ENCODE assay signal across 16 cellular contexts in the genomic region with DNA sequence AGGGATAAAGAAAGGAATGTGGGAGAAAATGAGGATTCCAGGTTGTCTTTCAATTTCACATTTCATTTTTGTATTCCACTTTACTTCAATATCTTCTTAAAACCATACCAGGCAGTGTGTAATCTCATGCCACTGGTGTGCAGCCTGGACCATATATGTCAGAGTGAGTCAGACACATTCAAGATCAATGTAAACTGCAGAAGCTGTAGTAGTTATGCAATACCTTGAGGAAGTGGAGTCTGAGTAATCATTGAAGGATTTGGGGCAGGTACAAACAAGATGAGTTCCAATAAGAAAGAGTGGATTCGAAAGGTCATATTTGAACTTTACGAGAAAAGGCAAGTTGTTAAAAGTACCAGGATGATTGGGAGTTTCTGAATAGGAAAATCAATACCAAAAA. TPM values are rescaled to one million over a fixed set of nuclear protein-coding genes. Genes with fewer than 3 reads are reported as not detected.
DNase-seq lines count a peak whose midpoint lies in the region; ATAC-seq, FAIRE-seq and TF ChIP-seq lines count a peak whose summit lies in the region.
"Had no signal": no experiment of that assay in that cellular context is flagged by ENCODE, and none has a peak within 500 bp of the region (broad histone marks: within the 10 kb centered on the region; RNA-seq: fewer than 3 reads in every experiment).

No MANE protein-coding gene starts in this region.

- peaks cover 6% of the 10 kb centered on the region for H3K4me1 Mint-ChIP-seq in astrocyte (ENCODE audit: low read depth, unreplicated experiment)
- no peaks in the 10 kb centered on the region for H3K4me1 Mint-ChIP-seq in osteocyte (ENCODE audit: unreplicated experiment)
- H3K4me1 Mint-ChIP-seq: natural killer cell had no signal

- TF ChIP-seq CTCF in astrocyte (IDR thresholded peaks at IDR 0.05; ENCODE audit: insufficient read depth, low read depth, low read length) (no peak), psoas muscle (IDR thresholded peaks at IDR 0.05) (no peak), gastrocnemius medialis (IDR thresholded peaks at IDR 0.05 in 4 of 5, conservative IDR thresholded peaks at IDR 0.05 in 1 of 5) (no peak), osteocyte (IDR thresholded peaks at IDR 0.05) (no peak)

- no peak overlapping the region for H3K27ac ChIP-seq in astrocyte (ENCODE audit: low read depth, low read length)
- H3K27ac ChIP-seq in psoas muscle, result no peak overlapping the region
- H3K27ac ChIP-seq in gastrocnemius medialis, result no peak overlapping the region
- H3K27ac ChIP-seq: BLaER1, SJSA1 had no signal

- H3K9ac ChIP-seq in astrocyte (ENCODE audit: low read length), result no peak overlapping the region
- H3K9ac ChIP-seq: BLaER1 had no signal

- H3K4me3 Mint-ChIP-seq in astrocyte (ENCODE audit: unreplicated experiment), result no peak overlapping the region
- H3K4me3 Mint-ChIP-seq in osteocyte (ENCODE audit: unreplicated experiment), result no peak overlapping the region
- H3K4me3 Mint-ChIP-seq: natural killer cell had no signal

- H3K27me3 Mint-ChIP-seq in astrocyte (ENCODE audit: low read depth, unreplicated experiment), result no peaks in the 10 kb centered on the region
- H3K27me3 Mint-ChIP-seq in osteocyte (ENCODE audit: unreplicated experiment), result no peaks in the 10 kb centered on the region

- no peaks in the 10 kb centered on the region for H3K79me2 ChIP-seq in astrocyte (ENCODE audit: insufficient read depth, low read length)

- no peaks in the 10 kb centered on the region for H3K4me1 ChIP-seq in astrocyte (ENCODE audit: insufficient read depth, low read length)
- no peaks in the 10 kb centered on the region for H3K4me1 ChIP-seq in psoas muscle
- no peaks in the 10 kb centered on the region for H3K4me1 ChIP-seq in gastrocnemius medialis
- H3K4me1 ChIP-seq: BLaER1, SJSA1 had no signal

- ATAC-seq in psoas muscle (no peak), gastrocnemius medialis (no peak), GM18517 (IDR thresholded peaks at IDR 0.05; ENCODE audit: unreplicated experiment) (no peak)
- ATAC-seq: natural killer cell had no signal

- DNase-seq in AG08396 (ENCODE audit: low spot score) (peak; percentile 18), HTR-8/SVneo (ENCODE audit: insufficient read length, low spot score) (peak; percentile 28), astrocyte (ENCODE audit: low read depth) (peak; percentile 83), kidney tubule cell (ENCODE audit: low spot score) (peak; percentile 78), psoas muscle (no peak), gastrocnemius medialis (no peak), osteocyte (ENCODE audit: extremely low spot score, unreplicated experiment) (no peak)
- DNase-seq: activated CD4-positive, CD25-positive, alpha-beta regulatory T cell; anterior cingulate cortex; natural killer cell; NCI-H345; stimulated activated CD4-positive, alpha-beta T cell treated with anti-CD3 and anti-CD28 coated beads, Interleukin-12 subunit alpha, Interleukin-12 subunit beta, amount 100 ng/mL, for 4 hours had no signal

- H3K4me3 ChIP-seq in astrocyte (ENCODE audit: insufficient read depth, low read depth, low read length) (no peak overlapping the region), psoas muscle (no peak overlapping the region), gastrocnemius medialis (no peak overlapping the region)
- H3K4me3 ChIP-seq: BLaER1, SJSA1 had no signal

- no peak overlapping the region for H3K27ac Mint-ChIP-seq in astrocyte (ENCODE audit: unreplicated experiment)
- H3K27ac Mint-ChIP-seq in osteocyte (ENCODE audit: unreplicated experiment), result no peak overlapping the region
- H3K27ac Mint-ChIP-seq: natural killer cell had no signal

- WGBS in psoas muscle, 3 donors, result 94 to 100% (median 97%) methylated on average over 2 of the region's 2 CpGs

- H2AFZ ChIP-seq in astrocyte (ENCODE audit: low read depth, low read length), result no peak overlapping the region

- no peaks in the 10 kb centered on the region for H3K9me3 Mint-ChIP-seq in astrocyte (ENCODE audit: unreplicated experiment)
- no peaks in the 10 kb centered on the region for H3K9me3 Mint-ChIP-seq in osteocyte (ENCODE audit: unreplicated experiment)

- H3K9me3 ChIP-seq in astrocyte (ENCODE audit: insufficient read depth, low read depth, low read length) (no peaks in the 10 kb centered on the region), psoas muscle (no peaks in the 10 kb centered on the region), gastrocnemius medialis (no peaks in the 10 kb centered on the region)
- H3K9me3 ChIP-seq: BLaER1, SJSA1 had no signal

- intact Hi-C loops in psoas muscle (cut with DNase I), result no loop called here
- intact Hi-C loops in gastrocnemius medialis (cut with DNase I; ENCODE audit: low total_unique reads), result no loop called here

- H3K36me3 ChIP-seq in astrocyte (ENCODE audit: insufficient read depth, low read length) (no peaks in the 10 kb centered on the region), psoas muscle (ENCODE audit: insufficient read depth in 1 of 2, low read depth in 1 of 2) (no peaks in the 10 kb centered on the region), gastrocnemius medialis (no peaks in the 10 kb centered on the region)
- H3K36me3 ChIP-seq: BLaER1, SJSA1 had no signal

- TF ChIP-seq POLR2A in gastrocnemius medialis (IDR thresholded peaks at IDR 0.05), result no peak

- H4K20me1 ChIP-seq in astrocyte (ENCODE audit: insufficient read depth, low read length), result no peaks in the 10 kb centered on the region
- H4K20me1 ChIP-seq: BLaER1 had no signal

- H3K36me3 Mint-ChIP-seq in astrocyte (ENCODE audit: low read depth, unreplicated experiment) (no peaks in the 10 kb centered on the region), osteocyte (ENCODE audit: unreplicated experiment) (no peaks in the 10 kb centered on the region)
- H3K36me3 Mint-ChIP-seq: natural killer cell had no signal

- H3K27me3 ChIP-seq in astrocyte (ENCODE audit: insufficient read depth, low read length) (no peaks in the 10 kb centered on the region), psoas muscle (ENCODE audit: insufficient read depth in 3 of 3, low read length in 2 of 3) (no peaks in the 10 kb centered on the region), gastrocnemius medialis (no peaks in the 10 kb centered on the region)
- H3K27me3 ChIP-seq: BLaER1, SJSA1 had no signal

- H3K4me2 ChIP-seq in astrocyte (ENCODE audit: low read length), result no peak overlapping the region
- H3K4me2 ChIP-seq: BLaER1 had no signal

- in situ Hi-C loops in gastrocnemius medialis (cut with MboI; ENCODE audit: low sequenced_read_pairs in 4 of 4), result no loop called here

- FAIRE-seq in HTR-8/SVneo (lab: Jason Lieb, UNC), result no peak
- FAIRE-seq in astrocyte (lab: Jason Lieb, UNC), result no peak
- FAIRE-seq: H1 had no signal

RNA-seq across cellular contexts. Expression of gene PLCZ1, which starts 14.1 kb away (rescaled TPM):
- total RNA-seq in astrocyte (not detected in 2 replicates), psoas muscle (not detected), gastrocnemius medialis (not detected), osteocyte (not detected in 2 replicates)
- not detected for polyA plus RNA-seq in psoas muscle
- total RNA-seq: H1, natural killer cell, SJSA1 had no signal
- polyA plus RNA-seq: H1 had no signal

RNA-seq across cellular contexts. Expression of gene CAPZA3, which starts 14.2 kb away (rescaled TPM):
- total RNA-seq in astrocyte (not detected in 2 replicates), psoas muscle (not detected), gastrocnemius medialis (not detected), osteocyte (not detected in 2 replicates)
- not detected for polyA plus RNA-seq in psoas muscle
- total RNA-seq: H1, natural killer cell, SJSA1 had no signal
- polyA plus RNA-seq: H1 had no signal

Comparison
In these comparisons a context has a peak if more than half of its experiments do, and no peak if none do; other contexts are left out.
1. DNase-seq: peak in AG08396 (single experiment), HTR-8/SVneo (single experiment), astrocyte (single experiment) and kidney tubule cell (single experiment); none in psoas muscle (0 of 2), gastrocnemius medialis (0 of 2) and osteocyte (single experiment).